In the genomic region with DNA sequence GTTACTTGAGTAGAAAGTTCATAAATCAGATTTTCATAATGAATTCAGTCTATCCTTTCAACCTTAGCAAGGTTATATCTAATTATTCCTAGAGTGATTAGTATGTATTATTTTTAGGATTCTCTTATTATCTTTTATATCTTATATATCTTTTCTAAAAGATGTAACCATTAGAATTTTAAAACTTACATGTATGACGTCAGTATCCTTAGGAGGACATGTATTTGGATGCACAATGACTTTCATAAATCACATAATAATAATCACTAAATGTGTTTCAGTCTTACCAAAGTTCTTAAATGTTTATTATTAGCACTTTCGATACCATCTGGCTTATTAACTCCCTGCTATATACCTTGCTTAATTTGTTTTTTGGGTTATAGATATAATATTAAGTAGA, we compare ENCODE assay signal across 34 cellular contexts.
DNase-seq lines count a peak whose midpoint lies in the region; ATAC-seq, FAIRE-seq and TF ChIP-seq lines count a peak whose summit lies in the region.
"Had no signal": no experiment of that assay in that cellular context is flagged by ENCODE, and none has a peak within 500 bp of the region (broad histone marks: within the 10 kb centered on the region; RNA-seq: fewer than 3 reads in every experiment).

No MANE protein-coding gene starts in this region.

- H3K9ac ChIP-seq in HepG2 (ENCODE audit: insufficient read depth, low read depth, low read length) (no peak overlapping the region), GM12878 (ENCODE audit: control insufficient read depth, insufficient read depth, low read length) (no peak overlapping the region)
- H3K9ac ChIP-seq: BLaER1; BLaER1 treated with 17β-estradiol and CSF1 and Interleukin-3, amounts not matched to agents 10 nM and 100 nM had no signal

- BruUV-seq in HepG2 (replicated peaks; lab: Mats Ljungman, UMichigan) (no TSS peak), GM12878 (replicated peaks; lab: Mats Ljungman, UMichigan) (no TSS peak)

- CTCF ChIA-PET in HepG2 (lab: Yijun Ruan, JAX; ENCODE audit: low intra/inter-chr PET ratio, low total read pairs): no interaction called here
- CTCF ChIA-PET in HEK293 (lab: Yijun Ruan, JAX): no interaction called here
- CTCF ChIA-PET in GM12878 (lab: Yijun Ruan, JAX): interaction anchor here (0.8 kb wide), 1 partner anchor 1696 kb away, joined by 3 read pairs; no protein-coding TSS in a partner anchor

- H3K36me3 Mint-ChIP-seq in stimulated activated memory B cell treated with anti-CD40 and anti-IgM and Interleukin-4, amounts not matched to agents 10 μg/mL and 1 μg/mL and 100 μg/mL, for 72 hours: no peaks in the 10 kb centered on the region
- H3K36me3 Mint-ChIP-seq: CD14-positive monocyte; CD4-positive, alpha-beta memory T cell; CD4-positive, CD25-positive, alpha-beta regulatory T cell; CD8-positive, alpha-beta memory T cell; CD8-positive, alpha-beta T cell had no signal

- H3K27ac ChIP-seq in HepG2 (ENCODE audit: extremely low read length, insufficient read depth, low read length): no peak overlapping the region
- no peak overlapping the region for H3K27ac ChIP-seq in right lobe of liver
- H3K27ac ChIP-seq in HEK293 (ENCODE audit: extremely low read depth, low read depth, low read length): no peak overlapping the region
- H3K27ac ChIP-seq in GM12878 (ENCODE audit: control insufficient read depth, insufficient read depth): no peak overlapping the region
- no peak overlapping the region for H3K27ac ChIP-seq in left lung
- H3K27ac ChIP-seq: A549; BLaER1; BLaER1 treated with 17β-estradiol and CSF1 and Interleukin-3, amounts not matched to agents 10 nM and 100 nM; C4-2B had no signal

- TF ChIP-seq POLR2A in HepG2 (IDR thresholded peaks at IDR 0.05; ENCODE audit: insufficient read depth in 1 of 2, low read depth in 2 of 2, low read length in 2 of 2) (no peak), right lobe of liver (IDR thresholded peaks at IDR 0.05) (no peak), GM12878 (IDR thresholded peaks at IDR 0.05; ENCODE audit: low read depth, low read length) (no peak)

- no peaks in the 10 kb centered on the region for H3K79me2 ChIP-seq in HepG2 (ENCODE audit: insufficient read depth, low read length)
- H3K79me2 ChIP-seq in GM12878 (ENCODE audit: control insufficient read depth, insufficient read depth, low read length): no peaks in the 10 kb centered on the region

- H3K27me3 ChIP-seq in HepG2 (ENCODE audit: control insufficient read depth in 1 of 2, insufficient read depth in 2 of 2, low read length in 2 of 2) (no peaks in the 10 kb centered on the region), right lobe of liver (no peaks in the 10 kb centered on the region), GM12878 (replicated peaks in 1 of 2; ENCODE audit: control insufficient read depth in 2 of 2, insufficient read depth in 2 of 2, low read length in 1 of 2) (no peaks in the 10 kb centered on the region), left lung (no peaks in the 10 kb centered on the region)
- H3K27me3 ChIP-seq: BE2C; BLaER1; BLaER1 treated with 17β-estradiol and CSF1 and Interleukin-3, amounts not matched to agents 10 nM and 100 nM had no signal

- H3K27ac Mint-ChIP-seq in stimulated activated memory B cell treated with anti-CD40 and anti-IgM and Interleukin-4, amounts not matched to agents 10 μg/mL and 1 μg/mL and 100 μg/mL, for 72 hours: no peak overlapping the region
- H3K27ac Mint-ChIP-seq: B cell; CD14-positive monocyte; CD4-positive, alpha-beta memory T cell; CD4-positive, alpha-beta T cell; CD4-positive, CD25-positive, alpha-beta regulatory T cell; CD8-positive, alpha-beta memory T cell; CD8-positive, alpha-beta T cell had no signal

- intact Hi-C loops in HepG2 (cut with micrococcal nuclease; ENCODE audit: unreplicated experiment): no loop called here
- intact Hi-C loops in right lobe of liver (cut with DNase I): no loop called here
- intact Hi-C loops in GM12878 (cut with micrococcal nuclease; ENCODE audit: unreplicated experiment): no loop called here
- intact Hi-C loops in left lung (cut with DNase I): no loop called here

- H2AFZ ChIP-seq in HepG2 (ENCODE audit: low read length) (no peak overlapping the region), GM12878 (ENCODE audit: control insufficient read depth, low read depth, low read length) (no peak overlapping the region)

- no peak for FAIRE-seq in HepG2 (lab: Jason Lieb, UNC)
- no peak for FAIRE-seq in GM12878 (lab: Jason Lieb, UNC)
- FAIRE-seq: A204.1, A549, D721Med had no signal

- TF ChIP-seq EP300 in HepG2 (IDR thresholded peaks at IDR 0.05; ENCODE audit: low read depth in 2 of 2, low read length in 2 of 2): no peak
- TF ChIP-seq EP300 in HepG2 (CRISPR knock-in tag; IDR thresholded peaks at IDR 0.05; ENCODE audit: borderline replicate concordance): no peak
- TF ChIP-seq EP300 in GM12878 (IDR thresholded peaks at IDR 0.05; ENCODE audit: borderline replicate concordance in 1 of 2, control insufficient read depth in 1 of 2, low read depth in 2 of 2, low read length in 2 of 2): no peak

- no peaks in the 10 kb centered on the region for H3K36me3 ChIP-seq in HepG2 (replicated peaks in 1 of 2; ENCODE audit: control insufficient read depth in 1 of 2, insufficient read depth in 2 of 2, low read length in 2 of 2)
- H3K36me3 ChIP-seq in right lobe of liver: no peaks in the 10 kb centered on the region
- H3K36me3 ChIP-seq in HEK293 (ENCODE audit: control insufficient read depth in 2 of 2, insufficient read depth in 1 of 2, low read length in 2 of 2): no peaks in the 10 kb centered on the region
- no peaks in the 10 kb centered on the region for H3K36me3 ChIP-seq in GM12878 (ENCODE audit: control insufficient read depth in 2 of 2, insufficient read depth in 2 of 2, low read length in 1 of 2)
- H3K36me3 ChIP-seq in left lung: no peaks in the 10 kb centered on the region
- H3K36me3 ChIP-seq: BE2C; BLaER1; BLaER1 treated with 17β-estradiol and CSF1 and Interleukin-3, amounts not matched to agents 10 nM and 100 nM had no signal

- H4K20me1 ChIP-seq in HepG2 (ENCODE audit: insufficient read depth, low read length) (no peaks in the 10 kb centered on the region), GM12878 (ENCODE audit: control insufficient read depth, insufficient read depth) (no peaks in the 10 kb centered on the region)
- H4K20me1 ChIP-seq: BLaER1; BLaER1 treated with 17β-estradiol and CSF1 and Interleukin-3, amounts not matched to agents 10 nM and 100 nM had no signal

- TF ChIP-seq CTCF in HepG2 (CRISPR knock-in tag; IDR thresholded peaks at IDR 0.05) (no peak), right lobe of liver (IDR thresholded peaks at IDR 0.05) (no peak), HEK293 (tag by site-specific recombination; IDR thresholded peaks at IDR 0.05) (no peak), GM12878 (IDR thresholded peaks at IDR 0.05 in 2 of 3, conservative IDR thresholded peaks at IDR 0.05 in 1 of 3; ENCODE audit: control insufficient read depth in 2 of 3, extremely low read depth in 1 of 3, insufficient read depth in 1 of 3, low read depth in 3 of 3, low read length in 3 of 3) (no peak), left lung (IDR thresholded peaks at IDR 0.05) (no peak)

- no peak for DNase-seq in HepG2 (ENCODE audit: low spot score)
- DNase-seq in right lobe of liver: no peak
- DNase-seq in GM12878 (ENCODE audit: low read depth, low spot score): no peak
- DNase-seq in left lung: no peak
- DNase-seq: 8988T; ACHN; AML-193; BE2C; C1 segment of cervical spinal cord; Caco-2; Calu3; CD4-positive, alpha-beta memory T cell; CD4-positive, alpha-beta T cell; CD4-positive, CD25-positive, alpha-beta regulatory T cell; CD8-positive, alpha-beta memory T cell; CD8-positive, alpha-beta T cell; COR-L47; DMS 273 treated with DMSO at 0.1 percent for 48 hours; DMS153; DMS53; DMS79; DMS79 treated with DMSO at 0.1 percent for 48 hours; DND-41; EL had no signal

- H3K4me2 ChIP-seq in HepG2 (ENCODE audit: low read depth, low read length): no peak overlapping the region
- H3K4me2 ChIP-seq in GM12878 (ENCODE audit: control insufficient read depth, insufficient read depth): no peak overlapping the region
- H3K4me2 ChIP-seq: A549; BLaER1; BLaER1 treated with 17β-estradiol and CSF1 and Interleukin-3, amounts not matched to agents 10 nM and 100 nM had no signal

- no peaks in the 10 kb centered on the region for H3K27me3 Mint-ChIP-seq in stimulated activated memory B cell treated with anti-CD40 and anti-IgM and Interleukin-4, amounts not matched to agents 10 μg/mL and 1 μg/mL and 100 μg/mL, for 72 hours
- H3K27me3 Mint-ChIP-seq: B cell; CD4-positive, alpha-beta memory T cell; CD4-positive, alpha-beta T cell; CD4-positive, CD25-positive, alpha-beta regulatory T cell; CD8-positive, alpha-beta memory T cell had no signal

- no peaks in the 10 kb centered on the region for H3K4me1 ChIP-seq in HepG2 (ENCODE audit: insufficient read depth, low read length)
- H3K4me1 ChIP-seq in right lobe of liver: no peaks in the 10 kb centered on the region
- no peaks in the 10 kb centered on the region for H3K4me1 ChIP-seq in HEK293 (ENCODE audit: control insufficient read depth, insufficient read depth, low read length)
- no peaks in the 10 kb centered on the region for H3K4me1 ChIP-seq in GM12878 (ENCODE audit: control insufficient read depth, insufficient read depth, low read length)
- H3K4me1 ChIP-seq in left lung: no peaks in the 10 kb centered on the region
- H3K4me1 ChIP-seq: A549, BE2C, Caco-2 had no signal

- POLR2A ChIA-PET in HepG2 (lab: Yijun Ruan, JAX) (no interaction called here), HEK293 (lab: Yijun Ruan, JAX) (no interaction called here), GM12878 (lab: Charles Lee) (no interaction called here)

- H3K9me3 Mint-ChIP-seq in stimulated activated memory B cell treated with anti-CD40 and anti-IgM and Interleukin-4, amounts not matched to agents 10 μg/mL and 1 μg/mL and 100 μg/mL, for 72 hours: no peaks in the 10 kb centered on the region

- ATAC-seq in HepG2 (no peak), right lobe of liver (no peak), GM12878 (no peak), left lung (no peak)
- no peak for ATAC-seq in stimulated activated memory B cell treated with anti-CD40 and anti-IgM and Interleukin-4, amounts not matched to agents 10 μg/mL and 1 μg/mL and 100 μg/mL, for 72 hours
- ATAC-seq: A549; CD8-positive, alpha-beta T cell had no signal

- H3K4me1 Mint-ChIP-seq in stimulated activated memory B cell treated with anti-CD40 and anti-IgM and Interleukin-4, amounts not matched to agents 10 μg/mL and 1 μg/mL and 100 μg/mL, for 72 hours: no peaks in the 10 kb centered on the region
- H3K4me1 Mint-ChIP-seq: B cell; CD14-positive monocyte; CD4-positive, alpha-beta memory T cell; CD4-positive, CD25-positive, alpha-beta regulatory T cell; CD8-positive, alpha-beta memory T cell had no signal

- H3K4me3 ChIP-seq in HepG2 (replicated peaks in 1 of 3; ENCODE audit: insufficient read depth in 1 of 3, low read depth in 2 of 3, low read length in 3 of 3) (no peak overlapping the region), right lobe of liver (no peak overlapping the region), HEK293 (ENCODE audit: low read depth, low read length) (no peak overlapping the region), GM12878 (no peak overlapping the region), left lung (no peak overlapping the region)
- H3K4me3 ChIP-seq: A549; BLaER1; BLaER1 treated with 17β-estradiol and CSF1 and Interleukin-3, amounts not matched to agents 10 nM and 100 nM had no signal

- no peak overlapping the region for H3K4me3 Mint-ChIP-seq in stimulated activated memory B cell treated with anti-CD40 and anti-IgM and Interleukin-4, amounts not matched to agents 10 μg/mL and 1 μg/mL and 100 μg/mL, for 72 hours
- H3K4me3 Mint-ChIP-seq: B cell; CD14-positive monocyte; CD4-positive, alpha-beta memory T cell; CD4-positive, alpha-beta T cell; CD4-positive, CD25-positive, alpha-beta regulatory T cell; CD8-positive, alpha-beta memory T cell; CD8-positive, alpha-beta T cell had no signal

- SMC1A ChIA-PET in GM12878 (lab: Charles Lee; ENCODE audit: uncharacterized antibody, unreplicated experiment): no interaction called here

- H3K9me3 ChIP-seq in HepG2 (ENCODE audit: low read length): no peaks in the 10 kb centered on the region
- no peaks in the 10 kb centered on the region for H3K9me3 ChIP-seq in right lobe of liver
- no peaks in the 10 kb centered on the region for H3K9me3 ChIP-seq in HEK293 (ENCODE audit: control insufficient read depth, insufficient read depth, low read depth, low read length)
- no peaks in the 10 kb centered on the region for H3K9me3 ChIP-seq in GM12878 (replicated peaks; ENCODE audit: control insufficient read depth, insufficient read depth, low read length)
- no peaks in the 10 kb centered on the region for H3K9me3 ChIP-seq in left lung
- H3K9me3 ChIP-seq: A549; BE2C; BLaER1; BLaER1 treated with 17β-estradiol and CSF1 and Interleukin-3, amounts not matched to agents 10 nM and 100 nM; Caco-2 had no signal

- RAD21 ChIA-PET in GM12878 (lab: Charles Lee; ENCODE audit: unreplicated experiment): no interaction called here

- in situ Hi-C loops in HepG2 (cut with HindIII; ENCODE audit: extremely low pct_ligation_motif_present, low pct_unique_long_range_greater_than_20kb) (no loop called here), GM12878 (cut with MboI) (no loop called here)

- WGBS in HepG2 (ENCODE audit: low lambda C conversion rate): 0% methylated on average over 2 of the region's 2 CpGs
- 42% methylated on average over 2 of the region's 2 CpGs for WGBS in right lobe of liver (ENCODE audit: insufficient coverage, low coverage, low lambda C conversion rate, missing lambda C conversion rate)
- 19% methylated on average over 2 of the region's 2 CpGs for WGBS in GM12878 (ENCODE audit: insufficient coverage, insufficient replicate concordance, low lambda C conversion rate, missing lambda C conversion rate)

- TF ChIP-seq RAD21 in HepG2 (CRISPR knock-in tag; IDR thresholded peaks at IDR 0.05) (no peak), GM12878 (IDR thresholded peaks at IDR 0.05; ENCODE audit: insufficient read depth, low read depth, low read length) (no peak)
